In genomic region chr6:8705435-8706020, GRCh38 we compare ENCODE assay signal across 21 cellular contexts.
DNase-seq lines count a peak whose midpoint lies in the region; ATAC-seq, FAIRE-seq and TF ChIP-seq lines count a peak whose summit lies in the region.
"Had no signal": no experiment of that assay in that cellular context is flagged by ENCODE, and none has a peak within 500 bp of the region (broad histone marks: within the 10 kb centered on the region; RNA-seq: fewer than 3 reads in every experiment).

No MANE protein-coding gene starts in this region.

- no CpG with 5 or more reads among the region's 2 CpGs for WGBS in H9 (ENCODE audit: extremely low coverage, insufficient read length, low lambda C conversion rate)

- H3K27ac Mint-ChIP-seq in H9 (peak overlapping the region in 2 of 3 experiments; percentile 38 to 58; a peak in 2 of 7 replicates), WTC11 (no peak overlapping the region; the same call in 1 of the 2 replicates)
- H3K27ac Mint-ChIP-seq: CD8-positive, alpha-beta memory T cell; T-helper 1 cell treated with Interleukin-12 subunit alpha and Interleukin-12 subunit beta and Interleukin-4 antibody, amounts not matched to agents 30 μg/mL and 1 μg/mL, for 36 hours had no signal

- H3T11ph ChIP-seq in H9 (ENCODE audit: low read length), result no peak overlapping the region

- H3K18ac ChIP-seq in H9 (ENCODE audit: insufficient read length, low read depth, low read length), result no peak overlapping the region

- H3K4me2 ChIP-seq in H9 (ENCODE audit: insufficient read depth, insufficient read length, low read length) (no peak overlapping the region), keratinocyte (ENCODE audit: control insufficient read depth, extremely low read depth, insufficient read depth, low read depth, low read length) (no peak overlapping the region)

- no peak overlapping the region for H2AK5ac ChIP-seq in H9 (ENCODE audit: insufficient read length, low read length)

- no peak overlapping the region for H3K14ac ChIP-seq in H9 (ENCODE audit: insufficient read depth, low read length)

- H3K9me3 ChIP-seq in A673 (ENCODE audit: low read depth, low read length, poor library complexity, severe bottlenecking), result no peaks in the 10 kb centered on the region
- H3K9me3 ChIP-seq in H9 (ENCODE audit: control insufficient read depth, low read depth, low read length), result no peaks in the 10 kb centered on the region
- no peaks in the 10 kb centered on the region for H3K9me3 ChIP-seq in keratinocyte (ENCODE audit: control insufficient read depth, low read depth, low read length)

- H3K36me3 Mint-ChIP-seq in H9 (ENCODE audit: insufficient read depth in 1 of 3, low read depth in 3 of 3), result no peaks in the 10 kb centered on the region; a peak in 1 of 7 replicates
- no peaks in the 10 kb centered on the region for H3K36me3 Mint-ChIP-seq in WTC11
- H3K36me3 Mint-ChIP-seq: CD8-positive, alpha-beta memory T cell had no signal

- no peak for FAIRE-seq in keratinocyte (lab: Jason Lieb, UNC)
- FAIRE-seq: GM12878, K562 had no signal

- H3K27me3 Mint-ChIP-seq in H9 (ENCODE audit: low read depth) (no peaks in the 10 kb centered on the region), WTC11 (ENCODE audit: low read depth) (no peaks in the 10 kb centered on the region)

- ATAC-seq in WTC11 (peak; percentile 80), GM21576 (IDR thresholded peaks at IDR 0.05; ENCODE audit: unreplicated experiment) (no peak), GM18909 (IDR thresholded peaks at IDR 0.05; ENCODE audit: poor library complexity, unreplicated experiment) (no peak), HG03378 (IDR thresholded peaks at IDR 0.05; ENCODE audit: unreplicated experiment) (no peak)
- ATAC-seq: GM12878, K562 had no signal

- no peaks in the 10 kb centered on the region for H4K20me1 ChIP-seq in H9 (ENCODE audit: control insufficient read depth, insufficient read depth, insufficient read length)
- H4K20me1 ChIP-seq in keratinocyte (ENCODE audit: control insufficient read depth, extremely low read depth, insufficient read depth, low read length), result no peaks in the 10 kb centered on the region

- H3K27ac ChIP-seq in A673 (ENCODE audit: low read depth, low read length, poor library complexity, severe bottlenecking), result peak overlapping the region; percentile 54
- H3K27ac ChIP-seq in H9 (ENCODE audit: insufficient read length, low read depth, low read length), result no peak overlapping the region
- no peak overlapping the region for H3K27ac ChIP-seq in keratinocyte (ENCODE audit: control insufficient read depth, insufficient read depth, low read length)

- H3K9me3 Mint-ChIP-seq in H9 (no peaks in the 10 kb centered on the region), WTC11 (peaks cover 5% of the 10 kb centered on the region)

- H3K4me3 Mint-ChIP-seq in H9 (no peak overlapping the region), WTC11 (no peak overlapping the region)
- H3K4me3 Mint-ChIP-seq: CD8-positive, alpha-beta memory T cell; T-helper 1 cell treated with Interleukin-12 subunit alpha and Interleukin-12 subunit beta and Interleukin-4 antibody, amounts not matched to agents 30 μg/mL and 1 μg/mL, for 36 hours had no signal

- H3K9me1 ChIP-seq in keratinocyte (ENCODE audit: control insufficient read depth, extremely low read depth, insufficient read depth, low read length), result no peaks in the 10 kb centered on the region

- H2BK12ac ChIP-seq in H9 (ENCODE audit: insufficient read length, low read depth, low read length), result no peak overlapping the region

- no peak overlapping the region for H2BK15ac ChIP-seq in H9 (ENCODE audit: low read depth, low read length)

- no peak for TF ChIP-seq CTCF in A673 (conservative IDR thresholded peaks at IDR 0.05; ENCODE audit: low read depth, low read length)
- TF ChIP-seq CTCF in H9 (conservative IDR thresholded peaks at IDR 0.05), result no peak
- no peak for TF ChIP-seq CTCF in WTC11 (IDR thresholded peaks at IDR 0.05)
- no peak for TF ChIP-seq CTCF in keratinocyte (optimal IDR thresholded peaks at IDR 0.05 in 1 of 3, IDR thresholded peaks at IDR 0.05 in 1 of 3, conservative IDR thresholded peaks at IDR 0.05 in 1 of 3; ENCODE audit: extremely low read depth in 1 of 3, insufficient read depth in 2 of 3, low read length in 3 of 3)

- dilution Hi-C loops in keratinocyte (cut with MboI; ENCODE audit: extremely low pct_ligation_motif_present, low sequenced_read_pairs), result no loop called here

- H3K56ac ChIP-seq in H9 (ENCODE audit: insufficient read length, low read depth, low read length), result no peak overlapping the region

- no peak overlapping the region for H4K5ac ChIP-seq in H9 (ENCODE audit: insufficient read length, low read depth, low read length)

- H3K36me3 ChIP-seq in A673 (ENCODE audit: insufficient read depth, low read length, poor library complexity, severe bottlenecking), result no peaks in the 10 kb centered on the region
- H3K36me3 ChIP-seq in keratinocyte (ENCODE audit: control insufficient read depth in 2 of 2, extremely low read depth in 1 of 2, insufficient read depth in 2 of 2, low read length in 2 of 2), result no peaks in the 10 kb centered on the region

- no peaks in the 10 kb centered on the region for H3K79me1 ChIP-seq in H9 (ENCODE audit: insufficient read depth, low read depth, low read length, poor library complexity, severe bottlenecking)

- no peak overlapping the region for H3K4ac ChIP-seq in H9 (ENCODE audit: low read depth, low read length)

- H3K4me3 ChIP-seq in A673 (ENCODE audit: low read depth, low read length, poor library complexity, severe bottlenecking) (no peak overlapping the region), keratinocyte (ENCODE audit: control insufficient read depth in 2 of 3, extremely low read depth in 1 of 3, insufficient read depth in 2 of 3, low read depth in 1 of 3, low read length in 3 of 3) (no peak overlapping the region)
- H3K4me3 ChIP-seq: GM12878, K562 had no signal

- no TSS peak for BruUV-seq in A673 (replicated peaks; lab: Mats Ljungman, UMichigan)

- no peak overlapping the region for H2BK120ac ChIP-seq in H9 (ENCODE audit: low read depth, low read length, poor library complexity, severe bottlenecking)

- no peak overlapping the region for H3K9ac ChIP-seq in H9 (ENCODE audit: extremely low read depth, insufficient read length, low read length)
- H3K9ac ChIP-seq in keratinocyte (ENCODE audit: control insufficient read depth, extremely low read depth, insufficient read depth, low read length), result no peak overlapping the region

- H3K79me2 ChIP-seq in H9 (ENCODE audit: insufficient read depth, low read length), result no peaks in the 10 kb centered on the region
- H3K79me2 ChIP-seq in keratinocyte (ENCODE audit: control insufficient read depth, insufficient read depth, low read length), result no peaks in the 10 kb centered on the region

- intact Hi-C loops in A673 (cut with micrococcal nuclease; ENCODE audit: unreplicated experiment), result loop anchor here (2.0 to 5.0 kb wide), 5 partner anchors 167 to 1722 kb away; no protein-coding TSS in a partner anchor

- DNase-seq in A673 (ENCODE audit: low spot score) (peak; percentile 92), H9 (no peak), WTC11 (ENCODE audit: low spot score) (no peak), keratinocyte (ENCODE audit: low read depth, low spot score) (no peak), dermis blood vessel endothelial cell (no peak)
- DNase-seq: C1 segment of cervical spinal cord; CD8-positive, alpha-beta memory T cell; DMS53; EL; NCI-H1105; NCI-H1930; NCI-H2171; NCI-H446 treated with DMSO at 0.1 percent for 48 hours; RPMI8226; SIG-M5 had no signal

- no peak overlapping the region for H2BK5ac ChIP-seq in H9 (ENCODE audit: insufficient read length, low read length)

- CTCF ChIA-PET in A673 (lab: Charles Lee) (interaction anchor here (1.1 kb wide), 1 partner anchor 174 kb away, joined by 3 read pairs; no protein-coding TSS in a partner anchor), WTC11 (lab: Charles Lee) (interaction anchor here (1.6 to 2.1 kb wide), 2 partner anchors 224 to 574 kb away, joined by 4 to 7 read pairs; no protein-coding TSS in a partner anchor)

- POLR2A ChIA-PET in A673 (lab: Charles Lee; ENCODE audit: low non-redundant PET), result interaction anchor here (0.5 kb wide), 1 partner anchor 156 kb away, joined by 8 read pairs; no protein-coding TSS in a partner anchor
- POLR2A ChIA-PET in WTC11 (lab: Charles Lee), result interaction anchor here (0.7 kb wide), 2 partner anchors 138 to 240 kb away, joined by 4 to 5 read pairs; no protein-coding TSS in a partner anchor

- peaks cover 40% of the 10 kb centered on the region for H3K4me1 ChIP-seq in A673 (ENCODE audit: insufficient read depth, low read length, poor library complexity, severe bottlenecking)
- H3K4me1 ChIP-seq in H9 (ENCODE audit: insufficient read depth, low read length), result no peaks in the 10 kb centered on the region
- H3K4me1 ChIP-seq in keratinocyte (ENCODE audit: control insufficient read depth, extremely low read depth, insufficient read depth, low read length), result peaks cover 5% of the 10 kb centered on the region

- H4K8ac ChIP-seq in H9 (replicated peaks; ENCODE audit: insufficient read length, low read depth, low read length), result no peak overlapping the region

- H3K4me1 Mint-ChIP-seq in H9, result peaks cover 8 to 9% of the 10 kb centered on the region in 2 experiments
- H3K4me1 Mint-ChIP-seq in WTC11, result peaks cover 5% of the 10 kb centered on the region; the same call in 1 of the 2 replicates
- H3K4me1 Mint-ChIP-seq: CD8-positive, alpha-beta memory T cell had no signal

- H3K23ac ChIP-seq in H9 (ENCODE audit: insufficient read length, low read depth, low read length), result no peak overlapping the region

- no peak overlapping the region for H4K91ac ChIP-seq in H9 (ENCODE audit: insufficient read length, low read depth, low read length)

- H2BK20ac ChIP-seq in H9 (ENCODE audit: low read depth, low read length, poor library complexity, severe bottlenecking), result no peak overlapping the region

- H3K23me2 ChIP-seq in H9 (ENCODE audit: insufficient read length, low read depth, low read length, poor library complexity, severe bottlenecking), result no peaks in the 10 kb centered on the region

- H2AFZ ChIP-seq in H9 (ENCODE audit: low read length) (no peak overlapping the region), keratinocyte (ENCODE audit: control insufficient read depth, low read length) (peak overlapping the region; percentile 7)

- H3K27me3 ChIP-seq in A673 (replicated peaks; ENCODE audit: insufficient read depth, low read depth, low read length, poor library complexity), result no peaks in the 10 kb centered on the region
- H3K27me3 ChIP-seq in H9 (ENCODE audit: insufficient read depth, low read length), result no peaks in the 10 kb centered on the region
- H3K27me3 ChIP-seq in keratinocyte (ENCODE audit: control insufficient read depth, extremely low read depth, insufficient read depth, low read length), result no peaks in the 10 kb centered on the region

TF ChIP-seq in WTC11, 78 proteins besides CTCF, POLR2A, EP300 and RAD21 (continues in another document):
- no peak for TF ChIP-seq TCF7 (CRISPR knock-in tag; IDR thresholded peaks at IDR 0.05; ENCODE audit: low read depth)
